Comparison of ENCODE assay signal across 8 cellular contexts in the genomic region with DNA sequence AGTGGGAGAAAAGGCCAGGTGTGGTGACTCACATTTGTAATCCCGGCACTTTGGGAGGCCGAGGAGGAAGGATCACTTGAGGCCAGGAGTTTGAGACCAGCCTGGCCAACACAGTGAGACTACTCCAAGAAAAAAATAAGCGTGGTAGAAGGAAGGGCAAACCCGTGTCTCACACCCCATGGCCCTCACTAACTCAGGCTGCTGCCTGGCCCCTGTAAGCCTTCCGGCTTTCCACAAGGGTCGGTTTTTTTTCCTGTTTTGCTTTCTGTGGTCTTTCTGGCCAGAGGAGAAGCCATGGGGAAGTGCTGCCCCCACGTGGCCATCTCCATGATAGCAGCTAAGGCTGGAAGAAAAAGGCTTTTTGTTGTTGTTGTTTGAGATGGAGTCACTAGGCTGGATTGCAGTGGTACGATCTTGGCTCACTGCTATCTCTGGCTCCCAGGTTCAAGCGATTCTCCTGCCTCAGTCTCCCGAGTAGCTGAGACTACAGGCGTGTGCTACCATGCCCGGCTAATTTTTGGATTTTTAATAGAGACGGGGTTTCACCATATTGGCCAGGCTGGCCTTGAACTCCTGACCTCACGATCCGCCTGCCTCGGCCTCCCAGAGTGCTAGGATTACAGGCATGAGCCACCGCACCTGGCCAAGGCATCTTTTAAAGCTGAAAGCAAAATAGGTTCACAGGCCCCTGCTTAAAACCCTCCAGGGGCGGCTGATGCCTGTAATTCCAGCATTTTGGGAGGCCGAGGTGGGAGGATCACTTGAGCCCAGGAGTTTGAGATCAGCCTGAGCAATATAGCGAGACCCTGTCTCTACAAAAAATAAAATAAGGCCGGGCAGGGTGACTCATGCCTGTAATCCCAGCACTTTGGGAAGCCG. TPM values are rescaled to one million over a fixed set of nuclear protein-coding genes. Genes with fewer than 3 reads are reported as not detected.
DNase-seq lines count a peak whose midpoint lies in the region; ATAC-seq and TF ChIP-seq lines count a peak whose summit lies in the region.

No MANE protein-coding gene starts in this region.

- CTCF ChIA-PET in Caco-2 (lab: Charles Lee), result interaction anchor here (0.6 to 2.3 kb wide), 7 partner anchors 57 to 1419 kb away, joined by 3 to 15 read pairs (median 4); no protein-coding TSS in a partner anchor

- POLR2A ChIA-PET in Caco-2 (lab: Charles Lee), result no interaction called here

- H3K4me3 ChIP-seq in Caco-2 (ENCODE audit: low read depth, low read length) (no peak overlapping the region), fibroblast of villous mesenchyme (ENCODE audit: low read depth, low read length) (no peak overlapping the region), neutrophil (ENCODE audit: low read depth in 1 of 2, low read length in 1 of 2) (no peak overlapping the region)

- intact Hi-C loops in Caco-2 (cut with micrococcal nuclease; ENCODE audit: unreplicated experiment), result loop anchor here (1.0 kb wide), 2 partner anchors 192 to 239 kb away; no protein-coding TSS in a partner anchor

- H3K27me3 ChIP-seq in Caco-2 (replicated peaks; ENCODE audit: control insufficient read depth, insufficient read depth, low read length) (no peaks in the 10 kb centered on the region), neutrophil (no peaks in the 10 kb centered on the region)

- H3K36me3 ChIP-seq in Caco-2 (ENCODE audit: control insufficient read depth, insufficient read depth, low read length) (no peaks in the 10 kb centered on the region), neutrophil (no peaks in the 10 kb centered on the region)

- no peaks in the 10 kb centered on the region for H3K9me3 ChIP-seq in Caco-2
- H3K9me3 ChIP-seq in neutrophil, result no peaks in the 10 kb centered on the region

- H3K36me3 Mint-ChIP-seq in Caco-2 (ENCODE audit: insufficient read depth, unreplicated experiment), result no peaks in the 10 kb centered on the region

- H3K27ac ChIP-seq in neutrophil, result peak overlapping the region; percentile 11

- H3K4me3 Mint-ChIP-seq in Caco-2 (ENCODE audit: unreplicated experiment), result no peak overlapping the region

- BruUV-seq in Caco-2 (replicated peaks; lab: Mats Ljungman, UMichigan), result no TSS peak

- no peak overlapping the region for H3K27ac Mint-ChIP-seq in Caco-2 (ENCODE audit: unreplicated experiment)

- ATAC-seq in HG03439 (IDR thresholded peaks at IDR 0.05; ENCODE audit: unreplicated experiment), result no peak

- H3K4me1 Mint-ChIP-seq in Caco-2 (ENCODE audit: low read depth, unreplicated experiment), result no peaks in the 10 kb centered on the region

- no peaks in the 10 kb centered on the region for H3K9me3 Mint-ChIP-seq in Caco-2 (ENCODE audit: unreplicated experiment)

- TF ChIP-seq CTCF in Caco-2 (IDR thresholded peaks at IDR 0.05; ENCODE audit: insufficient read depth in 1 of 2, low read depth in 1 of 2, low read length in 1 of 2, severe bottlenecking in 1 of 2, unreplicated experiment in 1 of 2), result peak; percentile 87 to 94
- peak; percentile 95 for TF ChIP-seq CTCF in fibroblast of villous mesenchyme (IDR thresholded peaks at IDR 0.05; ENCODE audit: insufficient read depth, low read depth, low read length)
- peak; percentile 94 for TF ChIP-seq CTCF in neutrophil (IDR thresholded peaks at IDR 0.05)

- no peaks in the 10 kb centered on the region; the same call in 1 of the 2 replicates for H3K4me1 ChIP-seq in Caco-2
- H3K4me1 ChIP-seq in neutrophil (ENCODE audit: control insufficient read depth in 1 of 2, insufficient read depth in 1 of 2, low read depth in 1 of 2, low read length in 1 of 2), result peaks cover 71 to 72% of the 10 kb centered on the region in 2 experiments

- no peak for TF ChIP-seq EP300 in Ishikawa (IDR thresholded peaks at IDR 0.05; ENCODE audit: borderline replicate concordance)

- DNase-seq in Caco-2 (peak; percentile 77 to 88), RKO (ENCODE audit: low spot score) (peak; percentile 73), fibroblast of villous mesenchyme (ENCODE audit: low read depth) (peak; percentile 77), superior temporal gyrus (ENCODE audit: extremely low spot score) (peak; percentile 95)
- peak; percentile 71 to 92 for DNase-seq in activated T-helper 1 cell treated with anti-CD3 and anti-CD28 coated beads, Interleukin-2, amount 50 U/mL, for 16 hours (ENCODE audit: low read depth in 1 of 2, low spot score in 1 of 2)

- TF ChIP-seq RAD21 in Ishikawa (IDR thresholded peaks at IDR 0.05; ENCODE audit: low read depth), result peak; percentile 96

- H3K27me3 Mint-ChIP-seq in Caco-2 (ENCODE audit: insufficient read depth, unreplicated experiment), result no peaks in the 10 kb centered on the region

TF ChIP-seq in Ishikawa, 13 proteins besides CTCF, POLR2A, EP300 and RAD21:
- TF ChIP-seq TCF12 (IDR thresholded peaks at IDR 0.05; ENCODE audit: low read depth), result no peak
TF ChIP-seq in Ishikawa: peak in this region for 0.

RNA-seq across cellular contexts. Expression of gene ARHGEF18, which starts 7.5 kb away (rescaled TPM):
- total RNA-seq in Caco-2 (2022) (50.4 and 53.1 TPM in 2 replicates), fibroblast of villous mesenchyme (30.9 and 35.0 TPM in 2 replicates)

RNA-seq across cellular contexts. Expression of gene INSR, which starts 47.0 kb away (rescaled TPM):
- total RNA-seq in Caco-2 (2022) (22.6 and 23.3 TPM in 2 replicates), fibroblast of villous mesenchyme (3.0 and 10.3 TPM in 2 replicates)
